1 cellular context compared by ENCODE assay signal in the genomic region with DNA sequence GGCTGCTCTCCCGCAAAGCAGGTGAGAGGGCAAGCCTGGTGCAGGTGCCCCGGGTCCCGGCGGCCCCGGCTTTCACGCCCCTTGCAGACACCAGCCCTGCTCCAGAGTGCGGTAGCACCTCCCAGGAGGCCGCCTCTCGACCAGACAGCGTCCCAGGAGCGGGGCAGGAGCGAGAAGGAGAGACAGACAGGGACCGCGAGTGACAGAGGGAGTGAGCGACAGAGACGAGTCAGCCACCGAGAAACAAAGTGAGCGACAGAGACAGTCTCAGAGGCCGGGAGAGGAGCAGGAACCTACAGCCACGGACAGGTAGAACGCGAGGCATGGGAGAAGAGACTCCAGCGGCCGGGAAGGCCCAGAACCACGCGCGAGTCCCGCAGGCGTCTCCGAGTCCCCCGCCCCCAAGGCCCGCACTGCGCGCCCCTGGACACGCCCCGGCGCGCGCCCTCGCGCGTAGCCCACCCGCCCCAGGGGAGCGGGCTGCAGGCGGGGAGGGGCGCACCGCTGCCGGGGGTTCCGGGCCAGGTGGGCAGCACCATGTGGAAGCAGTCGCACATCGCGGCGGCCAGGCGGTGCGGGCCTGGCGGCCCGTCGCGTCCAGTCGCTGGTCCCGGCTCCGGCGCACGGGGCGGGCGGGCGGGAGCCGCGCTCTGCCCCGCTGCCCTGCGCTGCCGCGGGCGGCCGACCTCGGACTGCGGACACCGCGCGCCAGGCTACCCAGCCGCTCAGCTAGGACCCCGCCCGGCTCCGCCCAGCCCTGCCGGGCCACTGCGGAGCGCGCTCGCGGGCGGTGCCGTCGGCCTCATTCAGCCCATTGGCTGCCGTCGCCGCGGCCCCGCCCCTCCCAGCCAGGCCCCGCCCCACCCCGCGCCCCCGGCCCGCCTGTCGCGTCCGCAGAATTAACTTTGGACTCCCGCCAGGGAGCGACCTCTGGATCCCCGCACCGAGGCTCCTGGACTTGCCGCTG.
TF ChIP-seq lines count a peak whose summit lies in the region.

A gene (minus strand): TSS at position 694 of the 967 bp plus-strand sequence. CDS start 137 bp downstream, at position 557.

TF ChIP-seq in H1, 55 proteins besides CTCF, POLR2A, EP300 and RAD21:
- peak; percentile 57 for TF ChIP-seq EZH2 (IDR thresholded peaks at IDR 0.05; ENCODE audit: low read depth, low read length, severe bottlenecking)
- no peak for TF ChIP-seq RFX5 (IDR thresholded peaks at IDR 0.05; ENCODE audit: borderline replicate concordance, low read depth, low read length)
- no peak for TF ChIP-seq SIX5 (IDR thresholded peaks at IDR 0.05; ENCODE audit: low read depth, low read length)
- TF ChIP-seq TAF7 (optimal IDR thresholded peaks at IDR 0.05; ENCODE audit: borderline replicate concordance, low read depth, low read length), result peak; percentile 84
- TF ChIP-seq, protein P1, sequence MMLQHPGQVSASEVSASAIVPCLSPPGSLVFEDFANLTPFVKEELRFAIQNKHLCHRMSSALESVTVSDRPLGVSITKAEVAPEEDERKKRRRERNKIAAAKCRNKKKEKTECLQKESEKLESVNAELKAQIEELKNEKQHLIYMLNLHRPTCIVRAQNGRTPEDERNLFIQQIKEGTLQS (IDR thresholded peaks at IDR 0.05; ENCODE audit: insufficient read depth, low read depth, low read length), result no peak
- TF ChIP-seq SIRT6 (IDR thresholded peaks at IDR 0.05; ENCODE audit: low read length), result no peak
- TF ChIP-seq GTF2F1 (IDR thresholded peaks at IDR 0.05; ENCODE audit: borderline replicate concordance, low read depth, low read length), result no peak
- no peak for TF ChIP-seq SP2 (IDR thresholded peaks at IDR 0.05; ENCODE audit: low read length)
- TF ChIP-seq GABPA (IDR thresholded peaks at IDR 0.05; ENCODE audit: borderline replicate concordance, insufficient read depth, low read length), result no peak
- no peak for TF ChIP-seq SP4 (IDR thresholded peaks at IDR 0.05; ENCODE audit: low read length)
- TF ChIP-seq KDM4A (IDR thresholded peaks at IDR 0.05; ENCODE audit: low read depth, low read length, severe bottlenecking), result peak; percentile 84
- no peak for TF ChIP-seq TCF12 (IDR thresholded peaks at IDR 0.05; ENCODE audit: low read depth, low read length)
- TF ChIP-seq RNF2 (IDR thresholded peaks at IDR 0.05; ENCODE audit: borderline replicate concordance, low read depth, low read length, missing control alignments, poor library complexity, severe bottlenecking), result no peak
- TF ChIP-seq CTBP2 (IDR thresholded peaks at IDR 0.05; ENCODE audit: borderline replicate concordance, insufficient read depth, insufficient read length, low read length), result no peak
- TF ChIP-seq SUZ12 (IDR thresholded peaks at IDR 0.05; ENCODE audit: low read length), result peak; percentile 52; the same call in 1 of the 2 replicates
- TF ChIP-seq PHF8 (conservative IDR thresholded peaks at IDR 0.05; ENCODE audit: low read depth, low read length), result no peak; the same call in 1 of the 2 replicates
- no peak for TF ChIP-seq CHD2 (IDR thresholded peaks at IDR 0.05; ENCODE audit: low read length)
- TF ChIP-seq POLR2AphosphoS5 (IDR thresholded peaks at IDR 0.05; ENCODE audit: low read depth, low read length), result no peak
- TF ChIP-seq TBP (IDR thresholded peaks at IDR 0.05; ENCODE audit: low read depth, low read length), result peak; percentile 74; the same call in 1 of the 2 replicates
- TF ChIP-seq JUN (IDR thresholded peaks at IDR 0.05; ENCODE audit: low read depth, low read length), result no peak
- no peak for TF ChIP-seq CBX5 (IDR thresholded peaks at IDR 0.05; ENCODE audit: low read depth, low read length)
- no peak for TF ChIP-seq EGR1 (IDR thresholded peaks at IDR 0.05; ENCODE audit: borderline replicate concordance, low read depth, low read length)
- TF ChIP-seq, protein P2, sequence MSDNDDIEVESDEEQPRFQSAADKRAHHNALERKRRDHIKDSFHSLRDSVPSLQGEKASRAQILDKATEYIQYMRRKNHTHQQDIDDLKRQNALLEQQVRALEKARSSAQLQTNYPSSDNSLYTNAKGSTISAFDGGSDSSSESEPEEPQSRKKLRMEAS (IDR thresholded peaks at IDR 0.05), result no peak
- TF ChIP-seq NRF1 (IDR thresholded peaks at IDR 0.05; ENCODE audit: low read depth, low read length), result no peak
- no peak for TF ChIP-seq CEBPB (IDR thresholded peaks at IDR 0.05; ENCODE audit: low read depth, low read length)
- no peak for TF ChIP-seq HDAC2 (IDR thresholded peaks at IDR 0.05; ENCODE audit: borderline replicate concordance in 1 of 2, low read depth in 2 of 2, low read length in 2 of 2)
- TF ChIP-seq, protein P3, sequence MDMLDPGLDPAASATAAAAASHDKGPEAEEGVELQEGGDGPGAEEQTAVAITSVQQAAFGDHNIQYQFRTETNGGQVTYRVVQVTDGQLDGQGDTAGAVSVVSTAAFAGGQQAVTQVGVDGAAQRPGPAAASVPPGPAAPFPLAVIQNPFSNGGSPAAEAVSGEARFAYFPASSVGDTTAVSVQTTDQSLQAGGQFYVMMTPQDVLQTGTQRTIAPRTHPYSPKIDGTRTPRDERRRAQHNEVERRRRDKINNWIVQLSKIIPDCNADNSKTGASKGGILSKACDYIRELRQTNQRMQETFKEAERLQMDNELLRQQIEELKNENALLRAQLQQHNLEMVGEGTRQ (IDR thresholded peaks at IDR 0.05; ENCODE audit: low read length), result no peak
- no peak for TF ChIP-seq JUND (IDR thresholded peaks at IDR 0.05; ENCODE audit: low read length)
- no peak for TF ChIP-seq SAP30 (IDR thresholded peaks at IDR 0.05; ENCODE audit: insufficient read depth, insufficient replicate concordance, low read length)
- TF ChIP-seq TEAD4 (IDR thresholded peaks at IDR 0.05; ENCODE audit: low read depth, low read length), result no peak
- peak; percentile 93 for TF ChIP-seq TAF1 (IDR thresholded peaks at IDR 0.05; ENCODE audit: low read depth, low read length)
- no peak for TF ChIP-seq BRCA1 (IDR thresholded peaks at IDR 0.05; ENCODE audit: low read depth, low read length)
- TF ChIP-seq KDM1A (IDR thresholded peaks at IDR 0.05; ENCODE audit: borderline replicate concordance, low read length), result no peak
- no peak for TF ChIP-seq HDAC6 (IDR thresholded peaks at IDR 0.05; ENCODE audit: low read depth, low read length)
- TF ChIP-seq ASH2L (IDR thresholded peaks at IDR 0.05; ENCODE audit: low read length), result no peak
- no peak for TF ChIP-seq ZNF274 (IDR thresholded peaks at IDR 0.05; ENCODE audit: borderline replicate concordance, extremely low read depth, low read length)
- no peak for TF ChIP-seq CREB1 (IDR thresholded peaks at IDR 0.05)
- no peak for TF ChIP-seq RBBP5 (IDR thresholded peaks at IDR 0.05; ENCODE audit: borderline replicate concordance, low read depth, low read length)
- TF ChIP-seq, protein P4, sequence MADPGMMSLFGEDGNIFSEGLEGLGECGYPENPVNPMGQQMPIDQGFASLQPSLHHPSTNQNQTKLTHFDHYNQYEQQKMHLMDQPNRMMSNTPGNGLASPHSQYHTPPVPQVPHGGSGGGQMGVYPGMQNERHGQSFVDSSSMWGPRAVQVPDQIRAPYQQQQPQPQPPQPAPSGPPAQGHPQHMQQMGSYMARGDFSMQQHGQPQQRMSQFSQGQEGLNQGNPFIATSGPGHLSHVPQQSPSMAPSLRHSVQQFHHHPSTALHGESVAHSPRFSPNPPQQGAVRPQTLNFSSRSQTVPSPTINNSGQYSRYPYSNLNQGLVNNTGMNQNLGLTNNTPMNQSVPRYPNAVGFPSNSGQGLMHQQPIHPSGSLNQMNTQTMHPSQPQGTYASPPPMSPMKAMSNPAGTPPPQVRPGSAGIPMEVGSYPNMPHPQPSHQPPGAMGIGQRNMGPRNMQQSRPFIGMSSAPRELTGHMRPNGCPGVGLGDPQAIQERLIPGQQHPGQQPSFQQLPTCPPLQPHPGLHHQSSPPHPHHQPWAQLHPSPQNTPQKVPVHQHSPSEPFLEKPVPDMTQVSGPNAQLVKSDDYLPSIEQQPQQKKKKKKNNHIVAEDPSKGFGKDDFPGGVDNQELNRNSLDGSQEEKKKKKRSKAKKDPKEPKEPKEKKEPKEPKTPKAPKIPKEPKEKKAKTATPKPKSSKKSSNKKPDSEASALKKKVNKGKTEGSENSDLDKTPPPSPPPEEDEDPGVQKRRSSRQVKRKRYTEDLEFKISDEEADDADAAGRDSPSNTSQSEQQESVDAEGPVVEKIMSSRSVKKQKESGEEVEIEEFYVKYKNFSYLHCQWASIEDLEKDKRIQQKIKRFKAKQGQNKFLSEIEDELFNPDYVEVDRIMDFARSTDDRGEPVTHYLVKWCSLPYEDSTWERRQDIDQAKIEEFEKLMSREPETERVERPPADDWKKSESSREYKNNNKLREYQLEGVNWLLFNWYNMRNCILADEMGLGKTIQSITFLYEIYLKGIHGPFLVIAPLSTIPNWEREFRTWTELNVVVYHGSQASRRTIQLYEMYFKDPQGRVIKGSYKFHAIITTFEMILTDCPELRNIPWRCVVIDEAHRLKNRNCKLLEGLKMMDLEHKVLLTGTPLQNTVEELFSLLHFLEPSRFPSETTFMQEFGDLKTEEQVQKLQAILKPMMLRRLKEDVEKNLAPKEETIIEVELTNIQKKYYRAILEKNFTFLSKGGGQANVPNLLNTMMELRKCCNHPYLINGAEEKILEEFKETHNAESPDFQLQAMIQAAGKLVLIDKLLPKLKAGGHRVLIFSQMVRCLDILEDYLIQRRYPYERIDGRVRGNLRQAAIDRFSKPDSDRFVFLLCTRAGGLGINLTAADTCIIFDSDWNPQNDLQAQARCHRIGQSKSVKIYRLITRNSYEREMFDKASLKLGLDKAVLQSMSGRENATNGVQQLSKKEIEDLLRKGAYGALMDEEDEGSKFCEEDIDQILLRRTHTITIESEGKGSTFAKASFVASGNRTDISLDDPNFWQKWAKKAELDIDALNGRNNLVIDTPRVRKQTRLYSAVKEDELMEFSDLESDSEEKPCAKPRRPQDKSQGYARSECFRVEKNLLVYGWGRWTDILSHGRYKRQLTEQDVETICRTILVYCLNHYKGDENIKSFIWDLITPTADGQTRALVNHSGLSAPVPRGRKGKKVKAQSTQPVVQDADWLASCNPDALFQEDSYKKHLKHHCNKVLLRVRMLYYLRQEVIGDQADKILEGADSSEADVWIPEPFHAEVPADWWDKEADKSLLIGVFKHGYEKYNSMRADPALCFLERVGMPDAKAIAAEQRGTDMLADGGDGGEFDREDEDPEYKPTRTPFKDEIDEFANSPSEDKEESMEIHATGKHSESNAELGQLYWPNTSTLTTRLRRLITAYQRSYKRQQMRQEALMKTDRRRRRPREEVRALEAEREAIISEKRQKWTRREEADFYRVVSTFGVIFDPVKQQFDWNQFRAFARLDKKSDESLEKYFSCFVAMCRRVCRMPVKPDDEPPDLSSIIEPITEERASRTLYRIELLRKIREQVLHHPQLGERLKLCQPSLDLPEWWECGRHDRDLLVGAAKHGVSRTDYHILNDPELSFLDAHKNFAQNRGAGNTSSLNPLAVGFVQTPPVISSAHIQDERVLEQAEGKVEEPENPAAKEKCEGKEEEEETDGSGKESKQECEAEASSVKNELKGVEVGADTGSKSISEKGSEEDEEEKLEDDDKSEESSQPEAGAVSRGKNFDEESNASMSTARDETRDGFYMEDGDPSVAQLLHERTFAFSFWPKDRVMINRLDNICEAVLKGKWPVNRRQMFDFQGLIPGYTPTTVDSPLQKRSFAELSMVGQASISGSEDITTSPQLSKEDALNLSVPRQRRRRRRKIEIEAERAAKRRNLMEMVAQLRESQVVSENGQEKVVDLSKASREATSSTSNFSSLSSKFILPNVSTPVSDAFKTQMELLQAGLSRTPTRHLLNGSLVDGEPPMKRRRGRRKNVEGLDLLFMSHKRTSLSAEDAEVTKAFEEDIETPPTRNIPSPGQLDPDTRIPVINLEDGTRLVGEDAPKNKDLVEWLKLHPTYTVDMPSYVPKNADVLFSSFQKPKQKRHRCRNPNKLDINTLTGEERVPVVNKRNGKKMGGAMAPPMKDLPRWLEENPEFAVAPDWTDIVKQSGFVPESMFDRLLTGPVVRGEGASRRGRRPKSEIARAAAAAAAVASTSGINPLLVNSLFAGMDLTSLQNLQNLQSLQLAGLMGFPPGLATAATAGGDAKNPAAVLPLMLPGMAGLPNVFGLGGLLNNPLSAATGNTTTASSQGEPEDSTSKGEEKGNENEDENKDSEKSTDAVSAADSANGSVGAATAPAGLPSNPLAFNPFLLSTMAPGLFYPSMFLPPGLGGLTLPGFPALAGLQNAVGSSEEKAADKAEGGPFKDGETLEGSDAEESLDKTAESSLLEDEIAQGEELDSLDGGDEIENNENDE (IDR thresholded peaks at IDR 0.05; ENCODE audit: insufficient replicate concordance, low read length), result no peak
- no peak for TF ChIP-seq SRF (IDR thresholded peaks at IDR 0.05; ENCODE audit: low read depth, low read length)
- TF ChIP-seq SP1 (IDR thresholded peaks at IDR 0.05; ENCODE audit: low read depth, low read length), result no peak
- no peak for TF ChIP-seq NANOG (IDR thresholded peaks at IDR 0.05; ENCODE audit: insufficient read depth, low read depth, low read length, poor library complexity, severe bottlenecking)
- no peak for TF ChIP-seq FOSL1 (IDR thresholded peaks at IDR 0.05; ENCODE audit: insufficient read depth, low read depth, low read length)
- TF ChIP-seq MAFK (IDR thresholded peaks at IDR 0.05; ENCODE audit: low read depth, low read length), result no peak
- TF ChIP-seq YY1 (IDR thresholded peaks at IDR 0.05; ENCODE audit: low read depth, low read length), result no peak
- no peak for TF ChIP-seq SIN3A (conservative IDR thresholded peaks at IDR 0.05 in 1 of 2, IDR thresholded peaks at IDR 0.05 in 1 of 2; ENCODE audit: low read depth in 1 of 2, low read length in 2 of 2)
TF ChIP-seq in H1: peak in this region for 6.
